Comparison of ENCODE assay signal across 8 cellular contexts in the genomic region with DNA sequence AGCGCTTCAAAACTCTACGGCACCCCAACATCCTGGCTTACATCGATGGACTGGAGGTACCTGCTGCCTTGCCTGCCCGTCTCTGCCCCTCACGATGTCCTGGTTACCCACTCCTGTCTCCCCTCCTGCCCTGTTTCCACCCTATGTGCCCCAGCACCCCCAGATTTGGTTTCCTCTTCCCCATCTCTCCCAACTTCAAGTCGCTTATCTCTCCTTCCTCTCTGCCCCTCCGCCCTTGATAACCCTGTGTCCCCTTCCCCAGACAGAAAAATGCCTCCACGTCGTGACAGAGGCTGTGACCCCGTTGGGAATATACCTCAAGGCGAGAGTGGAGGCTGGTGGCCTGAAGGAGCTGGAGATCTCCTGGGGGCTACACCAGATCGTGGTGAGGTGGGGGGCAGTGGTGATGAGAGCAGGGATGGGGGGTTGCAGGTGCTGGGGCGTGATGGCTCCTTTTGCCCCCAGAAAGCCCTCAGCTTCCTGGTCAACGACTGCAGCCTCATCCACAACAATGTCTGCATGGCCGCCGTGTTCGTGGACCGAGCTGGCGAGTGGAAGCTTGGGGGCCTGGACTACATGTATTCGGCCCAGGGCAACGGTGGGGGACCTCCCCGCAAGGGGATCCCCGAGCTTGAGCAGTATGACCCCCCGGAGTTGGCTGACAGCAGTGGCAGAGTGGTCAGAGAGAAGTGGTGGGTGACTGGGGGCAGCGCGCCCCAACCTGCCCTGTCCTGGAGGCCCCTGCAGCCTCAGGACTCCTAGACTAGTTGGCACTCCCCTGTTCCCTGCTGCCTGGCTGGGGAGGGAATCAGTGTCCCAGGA. TPM values are rescaled to one million over a fixed set of nuclear protein-coding genes. Genes with fewer than 3 reads are reported as not detected.
DNase-seq lines count a peak whose midpoint lies in the region; ATAC-seq and TF ChIP-seq lines count a peak whose summit lies in the region.

No MANE protein-coding gene starts in this region.

- peak overlapping the region; percentile 81 for H3K9ac ChIP-seq in OCI-LY3 (ENCODE audit: low read length)

- H3K4me3 Mint-ChIP-seq in CD4-positive, CD25-positive, alpha-beta regulatory T cell = peak overlapping the region; percentile 48 to 92 (median 88)
- H3K4me3 Mint-ChIP-seq in endothelial cell (ENCODE audit: unreplicated experiment) = peak overlapping the region; percentile 91

- no peaks in the 10 kb centered on the region for H3K9me3 Mint-ChIP-seq in CD4-positive, CD25-positive, alpha-beta regulatory T cell
- no peaks in the 10 kb centered on the region for H3K9me3 Mint-ChIP-seq in endothelial cell (ENCODE audit: unreplicated experiment)

- peaks cover 49% of the 10 kb centered on the region for H3K4me1 ChIP-seq in CD4-positive, CD25-positive, alpha-beta regulatory T cell (ENCODE audit: control insufficient read depth, insufficient read depth, low read length, poor library complexity, severe bottlenecking)
- peaks cover 37% of the 10 kb centered on the region for H3K4me1 ChIP-seq in OCI-LY3 (ENCODE audit: low read length)
- H3K4me1 ChIP-seq in neutrophil (ENCODE audit: control insufficient read depth in 1 of 2, insufficient read depth in 1 of 2, low read depth in 1 of 2, low read length in 1 of 2) = peaks cover 37% of the 10 kb centered on the region in 2 experiments

- peaks cover 17% of the 10 kb centered on the region for H3K36me3 ChIP-seq in CD4-positive, CD25-positive, alpha-beta regulatory T cell (ENCODE audit: control insufficient read depth, insufficient read depth, low read length)
- peaks cover 30% of the 10 kb centered on the region for H3K36me3 ChIP-seq in OCI-LY3 (replicated peaks; ENCODE audit: low read depth, low read length)
- H3K36me3 ChIP-seq in neutrophil = peaks cover 39% of the 10 kb centered on the region

- H3K27me3 Mint-ChIP-seq in CD4-positive, CD25-positive, alpha-beta regulatory T cell = no peaks in the 10 kb centered on the region
- H3K27me3 Mint-ChIP-seq in endothelial cell (ENCODE audit: unreplicated experiment) = peaks cover 17% of the 10 kb centered on the region

- H3K4me1 Mint-ChIP-seq in CD4-positive, CD25-positive, alpha-beta regulatory T cell = peaks cover 18 to 65% (median 34%) of the 10 kb centered on the region in 4 donors
- H3K4me1 Mint-ChIP-seq in endothelial cell (ENCODE audit: unreplicated experiment) = peaks cover 57% of the 10 kb centered on the region

- DNase-seq in CD4-positive, CD25-positive, alpha-beta regulatory T cell = peak in 1 of 3 donors; percentile 57
- DNase-seq in endothelial cell (ENCODE audit: low spot score) = no peak
- no peak for DNase-seq in COLO829 (ENCODE audit: low spot score)
- no peak for DNase-seq in cerebellar cortex (ENCODE audit: low spot score)
- no peak for DNase-seq in activated CD8-positive, alpha-beta memory T cell treated with anti-CD3 and anti-CD28 coated beads, Interleukin-2, amount 50 U/mL, for 4 hours

- TF ChIP-seq CTCF in OCI-LY3 (IDR thresholded peaks at IDR 0.05; ENCODE audit: low read depth, low read length) = no peak
- TF ChIP-seq CTCF in endothelial cell (IDR thresholded peaks at IDR 0.05; ENCODE audit: unreplicated experiment) = no peak
- no peak for TF ChIP-seq CTCF in neutrophil (IDR thresholded peaks at IDR 0.05)

- peak overlapping the region; percentile 90 for H3K4me2 ChIP-seq in OCI-LY3 (ENCODE audit: low read length)

- peak overlapping the region; percentile 69 for H3K4me3 ChIP-seq in CD4-positive, CD25-positive, alpha-beta regulatory T cell (ENCODE audit: low read depth, low read length)
- peak overlapping the region; percentile 79 for H3K4me3 ChIP-seq in OCI-LY3 (ENCODE audit: low read length)
- H3K4me3 ChIP-seq in neutrophil (ENCODE audit: low read depth in 1 of 2, low read length in 1 of 2) = peak overlapping the region; percentile 81 to 97

- peaks cover 6% of the 10 kb centered on the region for H3K36me3 Mint-ChIP-seq in CD4-positive, CD25-positive, alpha-beta regulatory T cell
- peaks cover 14% of the 10 kb centered on the region for H3K36me3 Mint-ChIP-seq in endothelial cell (ENCODE audit: low read depth, unreplicated experiment)

- 0 out of 2 replicates have a peak, but pooled peaks cover 3% of the 10 kb centered on the region for H4K20me1 ChIP-seq in OCI-LY3 (ENCODE audit: insufficient read depth, low read length)

- no peaks in the 10 kb centered on the region for H3K27me3 ChIP-seq in CD4-positive, CD25-positive, alpha-beta regulatory T cell (ENCODE audit: control insufficient read depth, insufficient read depth, low read length)
- H3K27me3 ChIP-seq in OCI-LY3 (ENCODE audit: low read depth, low read length) (no peaks in the 10 kb centered on the region), neutrophil (no peaks in the 10 kb centered on the region)

- no peaks in the 10 kb centered on the region for H3K9me3 ChIP-seq in CD4-positive, CD25-positive, alpha-beta regulatory T cell (ENCODE audit: control insufficient read depth in 2 of 2, low read length in 2 of 2)
- H3K9me3 ChIP-seq in OCI-LY3 (ENCODE audit: insufficient read depth, low read length) (no peaks in the 10 kb centered on the region), neutrophil (no peaks in the 10 kb centered on the region)

- peak overlapping the region; percentile 79 for H3K27ac ChIP-seq in CD4-positive, CD25-positive, alpha-beta regulatory T cell (ENCODE audit: insufficient read depth, low read length, poor library complexity, severe bottlenecking)
- H3K27ac ChIP-seq in OCI-LY3 (ENCODE audit: low read length) (no peak overlapping the region), neutrophil (peak overlapping the region; percentile 89)

- H3K27ac Mint-ChIP-seq in CD4-positive, CD25-positive, alpha-beta regulatory T cell = peak overlapping the region in 2 of 3 donors; percentile 86 to 93
- H3K27ac Mint-ChIP-seq in endothelial cell (ENCODE audit: unreplicated experiment) = peak overlapping the region; percentile 48

- H2AFZ ChIP-seq in OCI-LY3 (ENCODE audit: low read depth, low read length) = no peak overlapping the region

- peak in 1 of 2 donors; percentile 7 for ATAC-seq in CD4-positive, CD25-positive, alpha-beta regulatory T cell (ENCODE audit: low read depth in 2 of 2)
- no peak for ATAC-seq in HG02798 (IDR thresholded peaks at IDR 0.05; ENCODE audit: poor library complexity, unreplicated experiment)

- H3K79me2 ChIP-seq in OCI-LY3 (ENCODE audit: low read length) = peaks cover 15% of the 10 kb centered on the region

RNA-seq across cellular contexts. Expression of a gene that starts 1.0 kb away (rescaled TPM):
- total RNA-seq in CD4-positive, CD25-positive, alpha-beta regulatory T cell = 59.0 TPM
- polyA plus RNA-seq in CD4-positive, CD25-positive, alpha-beta regulatory T cell = 10 to 100 TPM; 24.3 to 31.2 (median 29.0) TPM
- total RNA-seq in endothelial cell (ENCODE audit: unreplicated experiment) = 99.1 TPM

RNA-seq across cellular contexts. Expression of a gene that starts 27.0 kb away (rescaled TPM):
- 36,047 TPM for total RNA-seq in CD4-positive, CD25-positive, alpha-beta regulatory T cell
- 1,000 to 10,000 TPM; 2,329 to 3,603 (median 2,794) TPM for polyA plus RNA-seq in CD4-positive, CD25-positive, alpha-beta regulatory T cell
- 4,747 TPM for total RNA-seq in endothelial cell (ENCODE audit: unreplicated experiment)

RNA-seq across cellular contexts. Expression of a gene that starts 32.3 kb away (rescaled TPM):
- total RNA-seq in CD4-positive, CD25-positive, alpha-beta regulatory T cell = 132 TPM
- 10 to 100 TPM in 2 of 4 donors, 1 to 10 TPM in 2; 9.2 to 15.0 (median 11.9) TPM for polyA plus RNA-seq in CD4-positive, CD25-positive, alpha-beta regulatory T cell
- 1.7 TPM for total RNA-seq in endothelial cell (ENCODE audit: unreplicated experiment)

RNA-seq across cellular contexts. Expression of a gene that starts 44.4 kb away (rescaled TPM):
- 34.6 TPM for total RNA-seq in CD4-positive, CD25-positive, alpha-beta regulatory T cell
- 10 to 100 TPM; 64.6 to 84.7 (median 73.1) TPM for polyA plus RNA-seq in CD4-positive, CD25-positive, alpha-beta regulatory T cell
- total RNA-seq in endothelial cell (ENCODE audit: unreplicated experiment) = 37.4 TPM

RNA-seq across cellular contexts. Expression of a gene that starts 46.5 kb away (rescaled TPM):
- 49.4 TPM for total RNA-seq in CD4-positive, CD25-positive, alpha-beta regulatory T cell
- polyA plus RNA-seq in CD4-positive, CD25-positive, alpha-beta regulatory T cell = 100 to 1,000 TPM in 3 of 4 donors, 10 to 100 TPM in 1; 77.1 to 158 (median 115) TPM
- 44.7 TPM for total RNA-seq in endothelial cell (ENCODE audit: unreplicated experiment)

Comparison
In these comparisons a context has a peak if more than half of its experiments do, and no peak if none do; other contexts are left out.
1. RNA of a gene that starts 32.3 kb away (total RNA-seq): 132 TPM in CD4-positive, CD25-positive, alpha-beta regulatory T cell (single experiment); 1.7 TPM in endothelial cell (single experiment); every median in the first group is over 10 times any median in the second.
2. Peak in every context shown above with its lines, with median percentiles within 50 percentile points of each other: H3K4me3 ChIP-seq.